20 cellular contexts compared by ENCODE assay signal in genomic region chr18:31566576-31567306, GRCh38. TPM values are rescaled to one million over a fixed set of nuclear protein-coding genes. Genes with fewer than 3 reads are reported as not detected.
DNase-seq lines count a peak whose midpoint lies in the region; ATAC-seq, FAIRE-seq and TF ChIP-seq lines count a peak whose summit lies in the region.
"Had no signal": no experiment of that assay in that cellular context is flagged by ENCODE, and none has a peak within 500 bp of the region (broad histone marks: within the 10 kb centered on the region; RNA-seq: fewer than 3 reads in every experiment).

No MANE protein-coding gene starts in this region.

- H3K36me3 ChIP-seq in GM23338 (ENCODE audit: insufficient read depth), result no peaks in the 10 kb centered on the region
- H3K36me3 ChIP-seq in PC-3 (ENCODE audit: low read depth, low read length), result no peaks in the 10 kb centered on the region
- H3K36me3 ChIP-seq in HepG2 (replicated peaks in 1 of 2; ENCODE audit: control insufficient read depth in 1 of 2, insufficient read depth in 2 of 2, low read length in 2 of 2), result no peaks in the 10 kb centered on the region
- no peaks in the 10 kb centered on the region for H3K36me3 ChIP-seq in parathyroid adenoma (ENCODE audit: control insufficient read depth, insufficient read depth, low read length)
- no peaks in the 10 kb centered on the region for H3K36me3 ChIP-seq in H7 (replicated peaks; ENCODE audit: control insufficient read depth, insufficient read depth, low read length)
- H3K36me3 ChIP-seq in ovary, result no peaks in the 10 kb centered on the region
- H3K36me3 ChIP-seq: BLaER1 treated with 17β-estradiol and CSF1 and Interleukin-3, amounts not matched to agents 10 nM and 100 nM had no signal

- H3K27me3 ChIP-seq in GM23338 (ENCODE audit: insufficient read depth) (no peaks in the 10 kb centered on the region), PC-3 (ENCODE audit: low read length) (no peaks in the 10 kb centered on the region), HepG2 (ENCODE audit: control insufficient read depth in 1 of 2, insufficient read depth in 2 of 2, low read length in 2 of 2) (no peaks in the 10 kb centered on the region), parathyroid adenoma (ENCODE audit: control insufficient read depth, insufficient read depth, low read length) (no peaks in the 10 kb centered on the region), H7 (ENCODE audit: control insufficient read depth, insufficient read depth, low read length) (no peaks in the 10 kb centered on the region), ovary (no peaks in the 10 kb centered on the region)
- H3K27me3 ChIP-seq: BLaER1 treated with 17β-estradiol and CSF1 and Interleukin-3, amounts not matched to agents 10 nM and 100 nM had no signal

- no peak overlapping the region for H3K27ac Mint-ChIP-seq in GM23338
- H3K27ac Mint-ChIP-seq: CD8-positive, alpha-beta memory T cell had no signal

- H2AFZ ChIP-seq in GM23338 (peak overlapping the region; percentile 47; the same call in 1 of the 2 replicates), PC-3 (ENCODE audit: low read length) (no peak overlapping the region), HepG2 (ENCODE audit: low read length) (peak overlapping the region; percentile 61), parathyroid adenoma (peak overlapping the region; percentile 63)

- H3K79me2 ChIP-seq in GM23338 (replicated peaks; ENCODE audit: insufficient read depth) (no peaks in the 10 kb centered on the region), PC-3 (ENCODE audit: low read length) (no peaks in the 10 kb centered on the region), HepG2 (ENCODE audit: insufficient read depth, low read length) (no peaks in the 10 kb centered on the region), parathyroid adenoma (no peaks in the 10 kb centered on the region)

- TF ChIP-seq POLR2A in HepG2 (IDR thresholded peaks at IDR 0.05; ENCODE audit: insufficient read depth in 1 of 2, low read depth in 2 of 2, low read length in 2 of 2) (no peak), ovary (IDR thresholded peaks at IDR 0.05) (no peak)

- peaks cover 3% of the 10 kb centered on the region for H3K27me3 Mint-ChIP-seq in GM23338 (ENCODE audit: insufficient read depth, low read depth, poor library complexity)

- intact Hi-C loops in PC-3 (cut with micrococcal nuclease), result no loop called here
- intact Hi-C loops in HepG2 (cut with micrococcal nuclease; ENCODE audit: unreplicated experiment), result no loop called here
- intact Hi-C loops in ovary (cut with DNase I), result no loop called here

- H3K27ac ChIP-seq in GM23338 (ENCODE audit: low read depth) (no peak overlapping the region), PC-3 (ENCODE audit: low read length) (no peak overlapping the region), HepG2 (ENCODE audit: extremely low read length, insufficient read depth, low read length) (peak overlapping the region; percentile 56), parathyroid adenoma (peak overlapping the region; percentile 66), ovary (no peak overlapping the region)
- H3K27ac ChIP-seq: BLaER1 treated with 17β-estradiol and CSF1 and Interleukin-3, amounts not matched to agents 10 nM and 100 nM; HL-60 had no signal

- no peak overlapping the region for H3K4me3 Mint-ChIP-seq in GM23338
- H3K4me3 Mint-ChIP-seq: CD8-positive, alpha-beta memory T cell had no signal

- no peaks in the 10 kb centered on the region for H3K9me3 Mint-ChIP-seq in GM23338
- H3K9me3 Mint-ChIP-seq: CD8-positive, alpha-beta memory T cell had no signal

- no peaks in the 10 kb centered on the region for H3K9me2 ChIP-seq in GM23338 (ENCODE audit: insufficient read depth)
- no peaks in the 10 kb centered on the region for H3K9me2 ChIP-seq in PC-3 (replicated peaks; ENCODE audit: low read length)

- H4K20me1 ChIP-seq in GM23338 (replicated peaks; ENCODE audit: insufficient read depth) (no peaks in the 10 kb centered on the region), PC-3 (ENCODE audit: low read length) (no peaks in the 10 kb centered on the region), HepG2 (ENCODE audit: insufficient read depth, low read length) (no peaks in the 10 kb centered on the region)
- H4K20me1 ChIP-seq: BLaER1 treated with 17β-estradiol and CSF1 and Interleukin-3, amounts not matched to agents 10 nM and 100 nM had no signal

- no peak overlapping the region for H3K4me2 ChIP-seq in GM23338
- H3K4me2 ChIP-seq in PC-3 (ENCODE audit: low read length), result no peak overlapping the region
- peak overlapping the region; percentile 75 for H3K4me2 ChIP-seq in HepG2 (ENCODE audit: low read depth, low read length)
- peak overlapping the region; percentile 17 for H3K4me2 ChIP-seq in parathyroid adenoma (ENCODE audit: low read length)
- H3K4me2 ChIP-seq: BLaER1 treated with 17β-estradiol and CSF1 and Interleukin-3, amounts not matched to agents 10 nM and 100 nM had no signal

- H3K4me3 ChIP-seq in GM23338, result no peak overlapping the region
- no peak overlapping the region for H3K4me3 ChIP-seq in PC-3 (ENCODE audit: low read length)
- H3K4me3 ChIP-seq in HepG2 (replicated peaks in 1 of 3; ENCODE audit: insufficient read depth in 1 of 3, low read depth in 2 of 3, low read length in 3 of 3), result peak overlapping the region; percentile 7 to 52 (median 23); a peak in 4 of 6 replicates
- H3K4me3 ChIP-seq in parathyroid adenoma (ENCODE audit: low read depth, low read length), result peak overlapping the region; percentile 3
- H3K4me3 ChIP-seq in H7 (ENCODE audit: insufficient read depth, low read depth, low read length), result no peak overlapping the region
- no peak overlapping the region for H3K4me3 ChIP-seq in ovary
- H3K4me3 ChIP-seq: BLaER1 treated with 17β-estradiol and CSF1 and Interleukin-3, amounts not matched to agents 10 nM and 100 nM had no signal

- H3K4me1 ChIP-seq in GM23338 (ENCODE audit: insufficient read depth) (no peaks in the 10 kb centered on the region), PC-3 (ENCODE audit: insufficient read depth, low read length) (no peaks in the 10 kb centered on the region), HepG2 (ENCODE audit: insufficient read depth, low read length) (peaks cover 56% of the 10 kb centered on the region), parathyroid adenoma (peaks cover 46% of the 10 kb centered on the region), ovary (ENCODE audit: insufficient read depth) (no peaks in the 10 kb centered on the region)
- H3K4me1 ChIP-seq: BLaER1 treated with 17β-estradiol and CSF1 and Interleukin-3, amounts not matched to agents 10 nM and 100 nM had no signal

- DNase-seq in GM23338 (ENCODE audit: low spot score), result no peak
- peak; percentile 4 for DNase-seq in PC-3
- peak; percentile 49 for DNase-seq in HepG2 (ENCODE audit: low spot score)
- no peak for DNase-seq in H7
- no peak for DNase-seq in NCI-H2107 treated with DMSO at 0.1 percent for 48 hours (lab: John Stamatoyannopoulos, UW; ENCODE audit: unreplicated experiment)
- no peak for DNase-seq in EL
- no peak for DNase-seq in ovary
- DNase-seq: CD8-positive, alpha-beta memory T cell; DMS79; HCEC 1CT; NCI-H1092 treated with DMSO at 0.1 percent for 48 hours; NCI-H146; NCI-H2029 treated with DMSO at 0.1 percent for 48 hours; NCI-H2171 treated with DMSO at 0.1 percent for 48 hours; NCI-H446 treated with DMSO at 0.1 percent for 48 hours; RPMI8226; SHP77 treated with DMSO at 0.1 percent for 48 hours had no signal

- ATAC-seq in GM23338, result no peak
- no peak for ATAC-seq in PC-3
- ATAC-seq in HepG2, result peak; percentile 81

- no peak for TF ChIP-seq RAD21 in HepG2 (CRISPR knock-in tag; IDR thresholded peaks at IDR 0.05)

- TF ChIP-seq CTCF in GM23338 (conservative IDR thresholded peaks at IDR 0.05; ENCODE audit: low read depth in 2 of 2) (no peak), PC-3 (conservative IDR thresholded peaks at IDR 0.05; ENCODE audit: low read depth, low read length) (no peak), HepG2 (CRISPR knock-in tag; IDR thresholded peaks at IDR 0.05) (peak; percentile 32), parathyroid adenoma (IDR thresholded peaks at IDR 0.05) (no peak), ovary (IDR thresholded peaks at IDR 0.05) (no peak)

- H3K36me3 Mint-ChIP-seq in GM23338 (ENCODE audit: low read depth), result no peaks in the 10 kb centered on the region
- H3K36me3 Mint-ChIP-seq: CD8-positive, alpha-beta memory T cell had no signal

- H3K9ac ChIP-seq in PC-3 (ENCODE audit: low read length), result no peak overlapping the region
- H3K9ac ChIP-seq in HepG2 (ENCODE audit: insufficient read depth, low read depth, low read length), result peak overlapping the region; percentile 28; the same call in 1 of the 2 replicates
- no peak overlapping the region for H3K9ac ChIP-seq in parathyroid adenoma
- H3K9ac ChIP-seq: BLaER1 treated with 17β-estradiol and CSF1 and Interleukin-3, amounts not matched to agents 10 nM and 100 nM had no signal

- BruUV-seq in PC-3 (replicated peaks; lab: Mats Ljungman, UMichigan) (no TSS peak), HepG2 (replicated peaks; lab: Mats Ljungman, UMichigan) (no TSS peak)

- peak; percentile 18 for FAIRE-seq in HepG2 (lab: Jason Lieb, UNC)

- H3K4me1 Mint-ChIP-seq in GM23338, result peaks cover under 1% of the 10 kb centered on the region; the same call in 2 of the 3 replicates
- H3K4me1 Mint-ChIP-seq: CD8-positive, alpha-beta memory T cell had no signal

- CTCF ChIA-PET in PC-3 (lab: Charles Lee), result no interaction called here
- CTCF ChIA-PET in HepG2 (lab: Yijun Ruan, JAX; ENCODE audit: low intra/inter-chr PET ratio, low total read pairs), result no interaction called here

- WGBS in HepG2 (ENCODE audit: low lambda C conversion rate), result 6% methylated on average over 4 of the region's 4 CpGs
- WGBS in ovary, 3 donors, result 55 to 68% (median 58%) methylated on average over 4 of the region's 4 CpGs

- H3F3A ChIP-seq in GM23338 (replicated peaks; ENCODE audit: low read depth), result no peaks in the 10 kb centered on the region
- H3F3A ChIP-seq in PC-3 (ENCODE audit: low read length, unreplicated experiment), result no peaks in the 10 kb centered on the region

- peak in 1 of 2 experiments; percentile 39; a peak in 2 of 4 replicates for TF ChIP-seq EP300 in HepG2 (IDR thresholded peaks at IDR 0.05; ENCODE audit: low read depth in 2 of 2, low read length in 2 of 2)
- peak; percentile 58; the same call in 1 of the 2 replicates for TF ChIP-seq EP300 in HepG2 (CRISPR knock-in tag; IDR thresholded peaks at IDR 0.05; ENCODE audit: borderline replicate concordance)
- TF ChIP-seq EP300 in ovary (IDR thresholded peaks at IDR 0.05), result no peak

- POLR2A ChIA-PET in PC-3 (lab: Charles Lee; ENCODE audit: unreplicated experiment) (interaction anchor here (0.5 kb wide), 1 partner anchor 53 kb away, joined by 3 read pairs; no protein-coding TSS in a partner anchor), HepG2 (lab: Yijun Ruan, JAX) (interaction anchor here (1.1 to 3.2 kb wide), 4 partner anchors 21 to 44 kb away, joined by 3 to 19 read pairs (median 4); partner anchors contain the start of gene TTR)

- H3K9me3 ChIP-seq in PC-3 (ENCODE audit: low read length) (no peaks in the 10 kb centered on the region), HepG2 (ENCODE audit: low read length) (no peaks in the 10 kb centered on the region), parathyroid adenoma (ENCODE audit: control insufficient read depth, low read length) (no peaks in the 10 kb centered on the region), ovary (no peaks in the 10 kb centered on the region)
- H3K9me3 ChIP-seq: BLaER1 treated with 17β-estradiol and CSF1 and Interleukin-3, amounts not matched to agents 10 nM and 100 nM had no signal

- in situ Hi-C loops in HepG2 (cut with HindIII; ENCODE audit: extremely low pct_ligation_motif_present, low pct_unique_long_range_greater_than_20kb), result no loop called here

RNA-seq across cellular contexts. Expression of gene TTR, which starts 24.9 kb away (rescaled TPM):
- total RNA-seq in GM23338 (2014; rRNA removed; shearing (Covaris generic)), result not detected in 2 replicates
- not detected in 2 replicates for polyA plus RNA-seq in GM23338 (2016; fragmentation: Nextera tagmentation; extraction: Ambion mirVana)
- not detected in 2 replicates for total RNA-seq in PC-3 (2014; rRNA removed)
- total RNA-seq in HepG2 (2016; rRNA removed; fragmentation: Illumina TruSeq; extraction: Trizol), result 42.2 and 91.3 TPM in 2 replicates
- 32.4 and 39.4 TPM in 2 replicates for total RNA-seq in HepG2 (2016; cell fraction: cytosol; rRNA removed; fragmentation: Illumina TruSeq; extraction: Trizol; ENCODE audit: low read depth)
- 43.7 and 93.2 TPM in 2 replicates for total RNA-seq in HepG2 (2016; cell fraction: insoluble cytoplasmic fraction; rRNA removed; fragmentation: Illumina TruSeq; extraction: Trizol)
- total RNA-seq in HepG2 (2016; cell fraction: membrane; rRNA removed; fragmentation: Illumina TruSeq; extraction: Trizol), result 21.6 and 22.8 TPM in 2 replicates
- total RNA-seq in HepG2 (2016; cell fraction: nucleus; rRNA removed; fragmentation: Illumina TruSeq; extraction: Trizol), result 86.3 and 86.4 TPM in 2 replicates
- 496 and 510 TPM in 2 replicates for polyA plus RNA-seq in HepG2 (2011; rRNA removed)
- polyA plus RNA-seq in HepG2 (2011; cell fraction: cytosol; rRNA removed), result 553 and 814 TPM in 2 replicates
- polyA plus RNA-seq in HepG2 (2011; cell fraction: nucleus; rRNA removed), result 104 and 171 TPM in 2 replicates
- 275 and 517 TPM in 2 replicates for polyA plus RNA-seq in HepG2 (2012)
- polyA plus RNA-seq in HepG2 (2016; cell fraction: cytosol; fragmentation: Illumina TruSeq; extraction: Trizol; ENCODE audit: low read depth), result 43.9 and 49.7 TPM in 2 replicates
- 60.6 and 70.2 TPM in 2 replicates for polyA plus RNA-seq in HepG2 (2016; cell fraction: insoluble cytoplasmic fraction; fragmentation: Illumina TruSeq; extraction: Trizol; ENCODE audit: low read depth)
- polyA plus RNA-seq in HepG2 (2016; cell fraction: membrane; fragmentation: Illumina TruSeq; extraction: Trizol; ENCODE audit: low read depth), result 22.7 and 27.7 TPM in 2 replicates
- 195 and 215 TPM in 2 replicates for polyA plus RNA-seq in HepG2 (2016; cell fraction: nucleus; fragmentation: Illumina TruSeq; extraction: Trizol; ENCODE audit: insufficient read depth, low read depth)
- polyA minus RNA-seq in HepG2 (2011; rRNA and poly(A)+ RNA removed; ENCODE audit: low replicate concordance), result 563 TPM in 1 of 2 replicates, not detected in the other
- 185 and 329 TPM in 2 replicates for polyA minus RNA-seq in HepG2 (2011; cell fraction: cytosol; rRNA and poly(A)+ RNA removed)
- 160 and 198 TPM in 2 replicates for polyA minus RNA-seq in HepG2 (2011; cell fraction: nucleus; rRNA and poly(A)+ RNA removed)
- not detected in 2 replicates for total RNA-seq in H7 (2014; rRNA removed; shearing (Covaris generic))
- 1 to 10 TPM in 1 of 7 donors, under 1 TPM in 2, not detected in 4; 0.92 to 3.0 (median 0.95) TPM for total RNA-seq in ovary
- not detected for polyA plus RNA-seq in ovary
- total RNA-seq: CD8-positive, alpha-beta memory T cell had no signal
- polyA plus RNA-seq: CD8-positive, alpha-beta memory T cell had no signal

Comparison
In these comparisons a context has a peak if more than half of its experiments do, and no peak if none do; other contexts are left out.
1. DNase-seq: peak in PC-3 (single experiment) and HepG2 (single experiment); none in GM23338 (single experiment), H7 (single experiment), NCI-H2107 treated with DMSO at 0.1 percent for 48 hours (single experiment), EL (single experiment) and ovary (0 of 5).
2. H3K27ac ChIP-seq: peak in HepG2 (single experiment) and parathyroid adenoma (single experiment); none in GM23338 (single experiment), PC-3 (single experiment) and ovary (0 of 2).
3. H3K4me2 ChIP-seq: peak in HepG2 (single experiment) and parathyroid adenoma (single experiment); none in GM23338 (single experiment) and PC-3 (single experiment).
4. H3K4me3 ChIP-seq: peak in HepG2 (3 of 3) and parathyroid adenoma (single experiment); none in GM23338 (single experiment), PC-3 (single experiment), H7 (single experiment) and ovary (single experiment).
5. RNA of gene TTR, which starts 24.9 kb away (total RNA-seq): 21.6 to 93.2 TPM in HepG2; 0.92 to 3.0 TPM in ovary, not detected in GM23338, not detected in PC-3 and not detected in H7; every median in the first group is over 4 times any median in the second.